In the genomic region with DNA sequence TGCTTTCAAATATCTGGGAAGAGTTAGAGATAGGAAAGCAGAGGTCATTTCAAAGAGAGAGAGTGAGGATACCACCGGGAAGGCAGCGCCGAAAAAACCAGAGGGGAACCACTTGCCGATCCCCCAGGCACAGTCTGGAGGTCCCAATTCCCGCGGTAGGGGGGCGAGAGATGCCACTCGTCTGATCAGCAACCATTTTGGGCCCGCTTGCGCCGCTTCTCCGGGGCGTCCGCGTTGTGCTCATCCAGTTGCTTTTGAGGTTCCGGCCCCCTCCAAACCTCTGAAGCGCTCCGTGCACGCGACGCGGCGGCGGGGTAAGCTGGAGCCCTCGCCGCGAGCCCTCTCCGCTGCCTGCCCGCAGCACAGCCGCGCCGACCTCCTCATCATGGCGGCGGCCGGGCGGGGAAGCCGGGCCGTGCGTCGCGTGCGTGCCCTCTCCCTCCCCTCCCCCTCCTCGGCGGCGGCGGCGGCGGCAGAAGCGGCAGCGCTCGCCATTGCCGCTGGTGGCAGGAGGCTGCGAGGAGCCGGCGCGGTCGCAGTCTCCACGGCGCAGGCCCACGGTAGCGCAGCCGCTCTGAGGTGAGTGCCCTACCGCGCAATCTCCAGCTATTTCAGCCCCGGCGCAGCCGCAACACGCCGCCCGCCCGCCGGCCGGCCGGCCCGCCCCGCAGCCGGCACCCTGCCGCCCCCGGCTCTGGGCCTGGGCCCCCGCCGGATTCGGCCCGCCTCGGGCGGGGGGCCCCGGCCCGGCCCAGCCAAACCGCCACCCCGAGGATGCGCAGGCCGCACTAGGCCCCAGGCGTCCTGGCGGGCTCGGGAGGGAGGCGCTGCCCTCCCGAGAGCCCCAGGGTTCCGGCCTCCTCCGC, we compare ENCODE assay signal across 8 cellular contexts. TPM values are rescaled to one million over a fixed set of nuclear protein-coding genes. Genes with fewer than 3 reads are reported as not detected.
DNase-seq lines count a peak whose midpoint lies in the region; ATAC-seq lines count a peak whose summit lies in the region.

TSS of gene NRF1 (plus strand) at position 475 of the 866 bp plus-strand sequence. CDS start 45,632 bp downstream, outside the sequence.

- peak within 1 kb of the TSS; percentile 99 for H4K8ac ChIP-seq in mesenchymal stem cell (ENCODE audit: low read length)

- H3K4ac ChIP-seq in mesenchymal stem cell (ENCODE audit: low read depth in 1 of 2, low read length in 2 of 2): peak within 1 kb of the TSS; percentile 93 to 99

- no peaks in the 10 kb centered on the region for H3K27me3 ChIP-seq in CD4-positive, alpha-beta memory T cell (ENCODE audit: insufficient read depth, low read length)
- H3K27me3 ChIP-seq in effector memory CD4-positive, alpha-beta T cell (replicated peaks; ENCODE audit: control insufficient read depth, insufficient read depth, low read length, poor library complexity, severe bottlenecking): no peaks in the 10 kb centered on the region
- no peaks in the 10 kb centered on the region for H3K27me3 ChIP-seq in mesenchymal stem cell (ENCODE audit: control insufficient read depth in 1 of 2, insufficient read depth in 1 of 2, low read length in 2 of 2)

- intact Hi-C loops in CD4-positive, alpha-beta memory T cell (cut with micrococcal nuclease): loop anchor here (1.0 to 5.0 kb wide), 6 partner anchors 24 to 387 kb away; partner anchors contain the start of genes AHCYL2, SMKR1 and STRIP2

- ATAC-seq in GM19395 (IDR thresholded peaks at IDR 0.05; ENCODE audit: unreplicated experiment) (peak; percentile 69), HG03565 (IDR thresholded peaks at IDR 0.05; ENCODE audit: unreplicated experiment) (peak; percentile 66)

- H3K27me3 Mint-ChIP-seq in CD4-positive, alpha-beta memory T cell: no peaks in the 10 kb centered on the region

- peak within 1 kb of the TSS; percentile 84 for H2BK5ac ChIP-seq in mesenchymal stem cell (ENCODE audit: low read depth, low read length, poor library complexity, severe bottlenecking)

- CTCF ChIA-PET in CD4-positive, alpha-beta memory T cell (lab: Charles Lee; ENCODE audit: partially characterized antibody): interaction anchor here (1.6 to 2.2 kb wide), 5 partner anchors 11 to 399 kb away, joined by 4 to 19 read pairs (median 5); no protein-coding TSS in a partner anchor
- CTCF ChIA-PET in activated CD8-positive, alpha-beta memory T cell treated with anti-CD3 and anti-CD28 coated beads for 36 hours (lab: Charles Lee): interaction anchor here (0.6 to 1.5 kb wide), 7 partner anchors 26 to 213 kb away, joined by 3 to 6 read pairs (median 4); no protein-coding TSS in a partner anchor

- DNase-seq in CD4-positive, alpha-beta memory T cell: peak; percentile 90 to 93 (median 93)
- DNase-seq in NK-92 (lab: John Stamatoyannopoulos, UW; ENCODE audit: unreplicated experiment) (peak; percentile 36), mesenchymal stem cell (peak; percentile 91)
- peak; percentile 84 to 87 (median 85) for DNase-seq in effector memory CD4-positive, alpha-beta T cell
- peak; percentile 79 for DNase-seq in stimulated activated CD8-positive, alpha-beta memory T cell treated with anti-CD3 and anti-CD28 coated beads, Interleukin-12 subunit alpha, Interleukin-12 subunit beta, amount 100 ng/mL, for 24 hours (ENCODE audit: extremely low read depth)

- peak within 1 kb of the TSS; percentile 79 for H2AK5ac ChIP-seq in mesenchymal stem cell (ENCODE audit: low read length, severe bottlenecking)

- H4K91ac ChIP-seq in mesenchymal stem cell (ENCODE audit: low read length): peak within 1 kb of the TSS; percentile 94

- H3K4me1 ChIP-seq in CD4-positive, alpha-beta memory T cell (ENCODE audit: insufficient read depth, low read length): peaks cover 45% of the 10 kb centered on the region
- H3K4me1 ChIP-seq in effector memory CD4-positive, alpha-beta T cell (ENCODE audit: control insufficient read depth, insufficient read depth, low read length, poor library complexity, severe bottlenecking): peaks cover 8% of the 10 kb centered on the region
- H3K4me1 ChIP-seq in mesenchymal stem cell (ENCODE audit: control insufficient read depth, insufficient read depth, low read depth, low read length): peaks cover 7% of the 10 kb centered on the region

- peak within 1 kb of the TSS; percentile 95 to 98 for H3K4me3 ChIP-seq in CD4-positive, alpha-beta memory T cell (ENCODE audit: low read length in 2 of 2)
- H3K4me3 ChIP-seq in effector memory CD4-positive, alpha-beta T cell (ENCODE audit: insufficient read depth, low read depth, low read length, poor library complexity, severe bottlenecking): peak within 1 kb of the TSS; percentile 84
- H3K4me3 ChIP-seq in mesenchymal stem cell (ENCODE audit: insufficient read depth in 1 of 2, low read depth in 1 of 2, low read length in 2 of 2): peak within 1 kb of the TSS; percentile 90 to 95

- H2BK15ac ChIP-seq in mesenchymal stem cell (ENCODE audit: low read depth, poor library complexity, severe bottlenecking): peak within 1 kb of the TSS; percentile 100

- H3K14ac ChIP-seq in mesenchymal stem cell (ENCODE audit: low read length in 2 of 2): peak within 1 kb of the TSS; percentile 94 to 98

- POLR2A ChIA-PET in CD4-positive, alpha-beta memory T cell (lab: Charles Lee; ENCODE audit: partially characterized antibody): interaction anchor here (0.6 to 3.0 kb wide), 15 partner anchors 11 to 594 kb away, joined by 3 to 11 read pairs (median 4); partner anchors contain the start of genes AHCYL2, KLHDC10, SMKR1 and STRIP2
- POLR2A ChIA-PET in activated CD8-positive, alpha-beta memory T cell treated with anti-CD3 and anti-CD28 coated beads for 36 hours (lab: Charles Lee): no interaction called here

- no peaks in the 10 kb centered on the region for H3K36me3 ChIP-seq in CD4-positive, alpha-beta memory T cell (ENCODE audit: insufficient read depth, low read length)
- H3K36me3 ChIP-seq in effector memory CD4-positive, alpha-beta T cell (ENCODE audit: control insufficient read depth, insufficient read depth, low read length): no peaks in the 10 kb centered on the region
- H3K36me3 ChIP-seq in mesenchymal stem cell (ENCODE audit: control insufficient read depth in 1 of 2, insufficient read depth in 2 of 2, low read depth in 1 of 2, low read length in 2 of 2): peaks cover 7 to 30% of the 10 kb centered on the region in 2 experiments

- peak within 1 kb of the TSS; percentile 79 for H3K27ac ChIP-seq in CD4-positive, alpha-beta memory T cell (ENCODE audit: low read depth, low read length)
- peak within 1 kb of the TSS; percentile 73 for H3K27ac ChIP-seq in effector memory CD4-positive, alpha-beta T cell (ENCODE audit: insufficient read depth, low read length, poor library complexity, severe bottlenecking)
- H3K27ac ChIP-seq in mesenchymal stem cell (ENCODE audit: low read length, poor library complexity, severe bottlenecking): peak within 1 kb of the TSS; percentile 92

- H3K23ac ChIP-seq in mesenchymal stem cell (ENCODE audit: low read length in 2 of 2): peak within 1 kb of the TSS in 1 of 2 experiments; percentile 100

- peaks cover 22% of the 10 kb centered on the region for H3K79me1 ChIP-seq in mesenchymal stem cell (replicated peaks; ENCODE audit: low read length, poor library complexity, severe bottlenecking)

- peak within 1 kb of the TSS; percentile 88 for H2AFZ ChIP-seq in mesenchymal stem cell (ENCODE audit: low read depth, low read length)

- H2BK12ac ChIP-seq in mesenchymal stem cell (ENCODE audit: low read length in 2 of 2): peak within 1 kb of the TSS in 1 of 2 experiments; percentile 42

- peaks cover 0 to 16% of the 10 kb centered on the region in 2 donors for H3K36me3 Mint-ChIP-seq in CD4-positive, alpha-beta memory T cell

- H3K4me2 ChIP-seq in mesenchymal stem cell (ENCODE audit: low read length, poor library complexity, severe bottlenecking): peak within 1 kb of the TSS; percentile 98

- peak within 1 kb of the TSS; percentile 93 to 97 for H3K18ac ChIP-seq in mesenchymal stem cell (ENCODE audit: low read depth in 1 of 2, low read length in 2 of 2)

- H2BK120ac ChIP-seq in mesenchymal stem cell (ENCODE audit: low read depth, low read length): peak within 1 kb of the TSS; percentile 80

- WGBS in mesenchymal stem cell: under 1% methylated on average over 63 of the region's 98 CpGs

- peak within 1 kb of the TSS; percentile 94 to 99 (median 98) for H3K4me3 Mint-ChIP-seq in CD4-positive, alpha-beta memory T cell

- H3K9ac ChIP-seq in mesenchymal stem cell (ENCODE audit: low read length): peak within 1 kb of the TSS; percentile 96

- H3K27ac Mint-ChIP-seq in CD4-positive, alpha-beta memory T cell: peak within 1 kb of the TSS; percentile 92 to 98 (median 97)

- H3K4me1 Mint-ChIP-seq in CD4-positive, alpha-beta memory T cell: peaks cover 38 to 69% (median 55%) of the 10 kb centered on the region in 4 donors

- H3K9me3 Mint-ChIP-seq in CD4-positive, alpha-beta memory T cell: no peaks in the 10 kb centered on the region

- H3K9me3 ChIP-seq in CD4-positive, alpha-beta memory T cell (ENCODE audit: control insufficient read depth in 1 of 2, low read length in 2 of 2): no peaks in the 10 kb centered on the region
- H3K9me3 ChIP-seq in effector memory CD4-positive, alpha-beta T cell (ENCODE audit: control insufficient read depth, low read length): no peaks in the 10 kb centered on the region
- no peaks in the 10 kb centered on the region for H3K9me3 ChIP-seq in mesenchymal stem cell (ENCODE audit: control insufficient read depth, low read length)

RNA-seq across cellular contexts. Expression of gene NRF1, which starts in this region (rescaled TPM):
- total RNA-seq in CD4-positive, alpha-beta memory T cell: 10 to 100 TPM; 38.1 to 40.0 TPM
- polyA plus RNA-seq in CD4-positive, alpha-beta memory T cell: 10 to 100 TPM; 22.8 to 23.4 TPM
- 10 to 100 TPM; 21.8 to 23.3 TPM for total RNA-seq in activated CD8-positive, alpha-beta memory T cell treated with anti-CD3 and anti-CD28 coated beads for 36 hours
- 4.4 TPM for polyA plus RNA-seq in mesenchymal stem cell (2013, experiment 1 of 2)
- 4.3 TPM for polyA plus RNA-seq in mesenchymal stem cell (2013, experiment 2 of 2)

Comparison
In these comparisons a context has a peak if more than half of its experiments do, and no peak if none do; other contexts are left out.
1. Peak in every context shown above with its lines: DNase-seq, ATAC-seq, H3K4me3 ChIP-seq and H3K27ac ChIP-seq.
2. DNase-seq: peak in every context shown above with its lines; median percentile 93 in CD4-positive, alpha-beta memory T cell; 91 in mesenchymal stem cell; 85 in effector memory CD4-positive, alpha-beta T cell; 79 in stimulated activated CD8-positive, alpha-beta memory T cell treated with anti-CD3 and anti-CD28 coated beads, Interleukin-12 subunit alpha, Interleukin-12 subunit beta, amount 100 ng/mL, for 24 hours; 36 in NK-92.